Comparison of ENCODE assay signal across 8 cellular contexts in the genomic region with DNA sequence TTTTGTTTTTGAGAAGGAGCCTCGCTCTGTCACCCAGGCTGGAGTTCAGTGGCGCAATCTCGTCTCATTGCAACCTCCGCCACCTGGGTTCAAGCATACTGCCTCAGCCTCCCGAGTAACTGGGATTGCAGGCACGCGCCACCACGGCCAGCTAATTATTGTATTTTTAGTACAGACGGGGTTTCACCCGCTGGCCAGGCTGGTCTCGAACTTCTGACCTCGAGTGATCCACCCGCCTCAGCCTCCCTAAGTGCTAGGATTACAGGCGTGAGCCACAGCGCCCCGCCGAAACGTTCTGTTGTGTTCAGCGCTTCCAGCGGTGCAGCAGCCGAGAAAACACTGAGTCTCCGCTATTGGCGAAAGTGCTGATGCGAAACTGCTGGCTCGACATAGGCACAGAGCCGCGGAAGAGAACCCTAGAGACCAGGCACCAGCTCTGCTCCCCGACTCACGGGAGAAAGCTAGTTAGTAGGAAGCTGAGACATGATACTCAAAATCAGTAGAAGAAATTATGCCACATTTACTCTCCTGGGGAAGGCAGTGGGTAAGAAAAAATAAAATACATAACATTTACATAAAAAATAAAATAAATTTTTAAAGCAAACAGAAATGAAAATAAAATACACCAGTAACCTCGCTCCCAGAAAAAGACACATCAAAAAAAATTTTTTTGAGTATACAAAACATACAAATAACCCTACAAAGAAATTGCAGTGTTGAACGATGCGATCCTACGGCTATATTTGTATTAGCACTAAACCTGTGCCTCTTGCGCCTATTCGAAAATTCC. TPM values are rescaled to one million over a fixed set of nuclear protein-coding genes. Genes with fewer than 3 reads are reported as not detected.
DNase-seq lines count a peak whose midpoint lies in the region; ATAC-seq and TF ChIP-seq lines count a peak whose summit lies in the region.

No MANE protein-coding gene starts in this region.

- peak; percentile 23 for TF ChIP-seq CTCF in GM12873 (IDR thresholded peaks at IDR 0.05; ENCODE audit: insufficient read depth, low read depth, low read length, missing control alignments)
- TF ChIP-seq CTCF in right atrium auricular region (IDR thresholded peaks at IDR 0.05): peak in 1 of 2 donors; percentile 8

- peak overlapping the region; percentile 28 to 47 for H3K4me3 ChIP-seq in right atrium auricular region

- peaks cover 6 to 24% of the 10 kb centered on the region in 2 donors for H3K27me3 ChIP-seq in right atrium auricular region

- H3K27ac ChIP-seq in adipose tissue (ENCODE audit: low read depth, low read length) (peak overlapping the region; percentile 62), right atrium auricular region (peak overlapping the region; percentile 78 to 84)

- no peaks in the 10 kb centered on the region for H3K9me3 ChIP-seq in right atrium auricular region

- 3 to 8% (median 4%) methylated on average over 35 of the region's 35 CpGs for WGBS in adipose tissue, 3 donors

- no peaks in the 10 kb centered on the region for H3K36me3 ChIP-seq in right atrium auricular region

- in situ Hi-C loops in ACHN (cut with HindIII; ENCODE audit: low pct_ligation_motif_present, low pct_unique_long_range_greater_than_20kb, low sequenced_read_pairs): no loop called here

- ATAC-seq in HG02840 (IDR thresholded peaks at IDR 0.05; ENCODE audit: low FRiP score, unreplicated experiment): peak; percentile 34

- H3K4me1 ChIP-seq in right atrium auricular region: peaks cover 0 to 3% of the 10 kb centered on the region in 2 donors

- DNase-seq in NCI-H146 treated with DMSO at 0.1 percent for 48 hours (lab: John Stamatoyannopoulos, UW; ENCODE audit: unreplicated experiment) (peak; percentile 41), T follicular helper cell (ENCODE audit: low read depth) (peak; percentile 92), right atrium auricular region (ENCODE audit: low spot score) (peak; percentile 85), renal cortical epithelial cell (ENCODE audit: low read depth) (peak; percentile 68), ACHN (no peak)

RNA-seq across cellular contexts. Expression of a gene that starts 31.6 kb away (rescaled TPM):
- 1 to 10 TPM; 1.1 to 5.8 (median 3.1) TPM for polyA plus RNA-seq in adipose tissue
- total RNA-seq in right atrium auricular region: under 1 TPM in 1 of 2 donors, not detected in 1; 0.63 TPM
- 0.52 and 3.0 TPM in 2 replicates for total RNA-seq in renal cortical epithelial cell
